ENCODE assay signal across 8 cellular contexts in the genomic region with DNA sequence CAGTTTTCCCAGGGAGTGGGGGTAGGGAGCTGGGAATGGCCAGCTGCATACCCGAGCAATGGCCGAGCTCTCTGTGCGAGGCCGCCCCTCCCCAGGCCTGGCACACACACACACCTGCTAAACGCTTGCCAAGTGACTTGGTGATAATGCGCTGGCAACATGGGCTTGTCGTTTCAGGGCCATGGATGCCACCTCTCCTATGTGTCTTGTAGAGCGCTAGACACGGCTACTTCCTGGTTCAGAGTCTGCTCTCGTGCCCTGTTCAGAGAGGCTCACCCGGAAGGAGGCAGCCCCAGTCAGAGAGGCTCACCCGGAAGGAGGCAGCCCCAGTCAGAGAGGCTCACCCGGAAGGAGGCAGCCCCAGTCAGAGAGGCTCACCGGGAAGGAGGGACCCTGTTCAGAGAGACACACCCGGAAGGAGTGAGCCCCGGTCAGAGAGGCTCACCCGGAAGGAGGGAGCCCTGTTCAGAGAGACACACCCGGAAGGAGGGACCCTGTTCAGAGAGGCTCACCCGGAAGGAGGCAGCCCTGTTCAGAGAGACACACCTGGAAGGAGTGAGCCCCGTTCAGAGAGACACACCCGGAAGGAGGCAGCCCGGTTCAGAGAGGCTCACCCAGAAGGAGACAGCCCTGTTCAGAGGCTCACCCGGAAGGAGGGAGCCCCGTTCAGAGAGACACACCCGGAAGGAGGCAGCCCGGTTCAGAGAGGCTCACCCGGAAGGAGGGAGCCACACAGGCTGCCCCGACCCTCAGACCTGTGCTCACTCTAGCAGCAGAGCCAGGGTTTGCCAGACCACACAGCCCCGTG. TPM values are rescaled to one million over a fixed set of nuclear protein-coding genes. Genes with fewer than 3 reads are reported as not detected.
A peak's percentile ranks its signal among the peaks of the same experiment; 100 is the strongest.
DNase-seq lines count a peak whose midpoint lies in the region; ATAC-seq and TF ChIP-seq lines count a peak whose summit lies in the region.

No MANE protein-coding gene starts in this region.

- no peaks in the 10 kb centered on the region for H3F3A ChIP-seq in OCI-LY1 (ENCODE audit: insufficient read depth, low read length)

- TF ChIP-seq POLR2A in suprapubic skin (IDR thresholded peaks at IDR 0.05) = no peak

- H3K9ac ChIP-seq in OCI-LY1 (ENCODE audit: low read length) = peak overlapping the region; percentile 93

- peak overlapping the region; percentile 96 for H3K27ac ChIP-seq in OCI-LY1 (ENCODE audit: low read depth, low read length, poor library complexity, severe bottlenecking)
- peak overlapping the region; percentile 64 for H3K27ac ChIP-seq in suprapubic skin

- no peaks in the 10 kb centered on the region for H3K4me1 Mint-ChIP-seq in activated T-helper 17 cell treated with anti-CD3 and anti-CD28 coated beads, Interleukin-2, amount 50 U/mL, for 72 hours

- H3K36me3 Mint-ChIP-seq in activated T-helper 17 cell treated with anti-CD3 and anti-CD28 coated beads, Interleukin-2, amount 50 U/mL, for 72 hours (ENCODE audit: low read depth) = peaks cover 4% of the 10 kb centered on the region

- no peaks in the 10 kb centered on the region for H3K79me2 ChIP-seq in OCI-LY1 (ENCODE audit: insufficient read depth, low read length)

- DNase-seq in DMS53 (lab: John Stamatoyannopoulos, UW) (peak; percentile 97), HT1080 (ENCODE audit: low read depth) (peak; percentile 99), left colon (peak; percentile 78 to 89), suprapubic skin (ENCODE audit: low spot score in 2 of 2) (peak in 1 of 2 donors; percentile 84), middle frontal gyrus (ENCODE audit: extremely low spot score, low spot score) (no peak)

- H3K4me1 ChIP-seq in OCI-LY1 (ENCODE audit: insufficient read depth, low read length, severe bottlenecking) (peaks cover 56% of the 10 kb centered on the region), suprapubic skin (peaks cover 15% of the 10 kb centered on the region)

- H3K4me3 ChIP-seq in OCI-LY1 (ENCODE audit: low read depth, low read length, poor library complexity, severe bottlenecking) (peak overlapping the region; percentile 80), suprapubic skin (peak overlapping the region; percentile 44)

- no peaks in the 10 kb centered on the region for H3K9me2 ChIP-seq in OCI-LY1 (ENCODE audit: low read depth, low read length)

- no peaks in the 10 kb centered on the region for H4K20me1 ChIP-seq in OCI-LY1 (ENCODE audit: insufficient read depth, low read length)

- intact Hi-C loops in left colon (cut with DNase I, micrococcal nuclease) = no loop called here

- H3K4me3 Mint-ChIP-seq in activated T-helper 17 cell treated with anti-CD3 and anti-CD28 coated beads, Interleukin-2, amount 50 U/mL, for 72 hours = peak overlapping the region; percentile 23

- no peaks in the 10 kb centered on the region for H3K9me3 Mint-ChIP-seq in activated T-helper 17 cell treated with anti-CD3 and anti-CD28 coated beads, Interleukin-2, amount 50 U/mL, for 72 hours

- WGBS in suprapubic skin = 43% methylated on average over 26 of the region's 29 CpGs

- H2AFZ ChIP-seq in OCI-LY1 (ENCODE audit: low read length) = no peak overlapping the region

- H3K4me2 ChIP-seq in OCI-LY1 (ENCODE audit: low read length) = peak overlapping the region; percentile 81

- H3K27me3 ChIP-seq in OCI-LY1 (ENCODE audit: insufficient read depth, low read length) (no peaks in the 10 kb centered on the region), suprapubic skin (no peaks in the 10 kb centered on the region)

- no peak for TF ChIP-seq CTCF in OCI-LY1 (IDR thresholded peaks at IDR 0.05; ENCODE audit: low read length)
- TF ChIP-seq CTCF in suprapubic skin (IDR thresholded peaks at IDR 0.05) = no peak

- ATAC-seq in activated T-helper 17 cell treated with anti-CD3 and anti-CD28 coated beads, Interleukin-2, amount 50 U/mL, for 72 hours (replicated peaks) = peak; percentile 46
- peak; percentile 82 for ATAC-seq in left colon
- no peak for ATAC-seq in GM19463 (IDR thresholded peaks at IDR 0.05; ENCODE audit: unreplicated experiment)

- H3K9me3 ChIP-seq in OCI-LY1 (ENCODE audit: low read length) (no peaks in the 10 kb centered on the region), suprapubic skin (no peaks in the 10 kb centered on the region)

- H3K36me3 ChIP-seq in OCI-LY1 (ENCODE audit: insufficient read depth, low read length) = peaks cover 10% of the 10 kb centered on the region; the same call in 1 of the 2 replicates
- H3K36me3 ChIP-seq in suprapubic skin = peaks cover 5% of the 10 kb centered on the region

- H3K27ac Mint-ChIP-seq in activated T-helper 17 cell treated with anti-CD3 and anti-CD28 coated beads, Interleukin-2, amount 50 U/mL, for 72 hours = no peak overlapping the region

- TF ChIP-seq EP300 in suprapubic skin (IDR thresholded peaks at IDR 0.05) = no peak

- H3K27me3 Mint-ChIP-seq in activated T-helper 17 cell treated with anti-CD3 and anti-CD28 coated beads, Interleukin-2, amount 50 U/mL, for 72 hours = no peaks in the 10 kb centered on the region

RNA-seq across cellular contexts. Expression of a gene that starts 4.2 kb away (rescaled TPM):
- total RNA-seq in HT1080 (2014; rRNA removed; shearing (Covaris generic)) = 0.95 and 1.0 TPM in 2 replicates
- 1.0 and 1.5 TPM in 2 replicates for polyA plus RNA-seq in HT1080 (2015; cell fraction: cytosol; rRNA removed)
- polyA plus RNA-seq in HT1080 (2015; cell fraction: nucleus; rRNA removed) = 1.0 and 1.2 TPM in 2 replicates
- under 1 TPM; 0.40 to 0.69 TPM for total RNA-seq in activated T-helper 17 cell treated with anti-CD3 and anti-CD28 coated beads, Interleukin-2, amount 50 U/mL, for 72 hours
- 1 to 10 TPM; 4.0 to 7.8 TPM for total RNA-seq in left colon
- total RNA-seq in suprapubic skin = 1 to 10 TPM; 2.5 to 8.6 (median 5.5) TPM

RNA-seq across cellular contexts. Expression of a gene that starts 41.4 kb away (rescaled TPM):
- total RNA-seq in HT1080 (2014; rRNA removed; shearing (Covaris generic)) = 4.7 and 9.6 TPM in 2 replicates
- polyA plus RNA-seq in HT1080 (2015; cell fraction: cytosol; rRNA removed) = 6.8 and 7.7 TPM in 2 replicates
- polyA plus RNA-seq in HT1080 (2015; cell fraction: nucleus; rRNA removed) = 15.6 and 19.8 TPM in 2 replicates
- total RNA-seq in activated T-helper 17 cell treated with anti-CD3 and anti-CD28 coated beads, Interleukin-2, amount 50 U/mL, for 72 hours = 10 to 100 TPM; 18.5 to 24.4 TPM
- total RNA-seq in left colon = 10 to 100 TPM; 18.2 to 22.7 TPM
- 10 to 100 TPM in 3 of 4 donors, 1 to 10 TPM in 1; 8.7 to 51.7 (median 18.3) TPM for total RNA-seq in suprapubic skin
